ENCODE assay signal across 8 cellular contexts in genomic region chr4:15006416-15007024, GRCh38.
DNase-seq lines count a peak whose midpoint lies in the region; ATAC-seq and TF ChIP-seq lines count a peak whose summit lies in the region.

No MANE protein-coding gene starts in this region.

- peak overlapping the region; percentile 92 for H3K4me2 ChIP-seq in parathyroid adenoma (ENCODE audit: low read length)

- peaks cover 8% of the 10 kb centered on the region for H3K79me2 ChIP-seq in parathyroid adenoma

- no peak overlapping the region for H3K9ac ChIP-seq in parathyroid adenoma

- H3K36me3 ChIP-seq in parathyroid adenoma (ENCODE audit: control insufficient read depth, insufficient read depth, low read length): no peaks in the 10 kb centered on the region

- ATAC-seq in GM18873 (IDR thresholded peaks at IDR 0.05; ENCODE audit: low FRiP score, unreplicated experiment): no peak

- H3K9me3 ChIP-seq in parathyroid adenoma (ENCODE audit: control insufficient read depth, low read length): no peaks in the 10 kb centered on the region

- H3K27ac ChIP-seq in parathyroid adenoma: peak overlapping the region; percentile 86

- TF ChIP-seq CTCF in GM12872 (IDR thresholded peaks at IDR 0.05; ENCODE audit: insufficient read depth, low read depth, low read length) (peak; percentile 43), choroid plexus epithelial cell (conservative IDR thresholded peaks at IDR 0.05; ENCODE audit: low read depth, low read length) (peak; percentile 50), parathyroid adenoma (IDR thresholded peaks at IDR 0.05) (no peak)

- DNase-seq in MV-4-11 (lab: John Stamatoyannopoulos, UW) (peak; percentile 36), choroid plexus epithelial cell (ENCODE audit: low read depth) (peak; percentile 55), NCI-H2196 (lab: John Stamatoyannopoulos, UW; ENCODE audit: unreplicated experiment) (no peak), OCI-M2 (lab: John Stamatoyannopoulos, UW; ENCODE audit: unreplicated experiment) (no peak)
- no peak for DNase-seq in activated CD4-positive, CD25-positive, alpha-beta regulatory T cell (lab: John Stamatoyannopoulos, UW)

- no peaks in the 10 kb centered on the region for H3K27me3 ChIP-seq in parathyroid adenoma (ENCODE audit: control insufficient read depth, insufficient read depth, low read length)

- H2AFZ ChIP-seq in parathyroid adenoma: no peak overlapping the region

- H3K4me3 ChIP-seq in choroid plexus epithelial cell (ENCODE audit: low read depth, low read length) (peak overlapping the region; percentile 85), parathyroid adenoma (ENCODE audit: low read depth, low read length) (peak overlapping the region; percentile 97)

- H3K4me1 ChIP-seq in parathyroid adenoma: peaks cover 3% of the 10 kb centered on the region

Comparison
In these comparisons a context has a peak if more than half of its experiments do, and no peak if none do; other contexts are left out.
1. DNase-seq: peak in MV-4-11 (single experiment) and choroid plexus epithelial cell (single experiment); none in NCI-H2196 (single experiment), OCI-M2 (single experiment) and activated CD4-positive, CD25-positive, alpha-beta regulatory T cell (0 of 4).